Comparison of ENCODE assay signal across 15 cellular contexts in the genomic region with DNA sequence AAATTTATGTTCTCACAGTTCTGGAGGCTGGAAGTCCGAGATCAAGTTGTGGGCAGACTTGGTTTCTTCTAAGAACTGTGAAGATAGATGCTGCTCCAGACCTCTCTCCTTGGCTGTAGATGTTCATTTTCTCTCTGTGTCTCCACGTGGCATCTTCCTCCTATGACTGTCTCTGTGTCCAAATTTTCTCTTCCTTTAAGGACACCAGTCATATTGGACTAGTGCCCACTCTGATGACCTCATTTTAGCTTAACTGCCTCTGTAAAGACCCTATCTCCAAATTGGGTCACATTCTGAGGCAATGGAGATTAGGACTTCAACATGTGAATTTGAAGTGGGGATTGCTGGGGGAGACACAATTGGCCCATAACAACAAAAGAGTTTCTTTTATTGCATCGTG.
"Had no signal": no experiment of that assay in that cellular context is flagged by ENCODE, and none has a peak within 500 bp of the region (broad histone marks: within the 10 kb centered on the region; RNA-seq: fewer than 3 reads in every experiment).

No MANE protein-coding gene starts in this region.

- H3K4me1 ChIP-seq: pancreas had no signal

- H3K4me3 ChIP-seq: adrenal gland, gastrocnemius medialis, left ventricle myocardium inferior, pancreas, upper lobe of right lung had no signal

- H3K4me3 Mint-ChIP-seq: activated naive CD4-positive, alpha-beta T cell treated with anti-CD3 and anti-CD28 coated beads, Interleukin-2, amount 10 ng/mL, durations not matched to agents 7 days and 5 days; memory B cell; stimulated activated naive CD8-positive, alpha-beta T cell treated with anti-CD3 and anti-CD28 coated beads, Interleukin-15, Interleukin-2, amounts not matched to agents 100 ng/mL and 50 ng/mL, for 24 hours; T-helper 17 cell had no signal

- H3K9me3 ChIP-seq: adrenal gland, gastrocnemius medialis, left ventricle myocardium inferior, pancreas, upper lobe of right lung had no signal

- H3K36me3 Mint-ChIP-seq: activated naive CD4-positive, alpha-beta T cell treated with anti-CD3 and anti-CD28 coated beads, Interleukin-2, amount 10 ng/mL, durations not matched to agents 7 days and 5 days; memory B cell had no signal

- H3K27ac Mint-ChIP-seq: activated naive CD4-positive, alpha-beta T cell treated with anti-CD3 and anti-CD28 coated beads, Interleukin-2, amount 10 ng/mL, durations not matched to agents 7 days and 5 days; activated T-helper 2 cell treated with anti-CD3 and anti-CD28 coated beads, Interferon-gamma antibody, Interleukin-2, Interleukin-4, amounts not matched to agents 10 μg/mL and 5 μg/mL and 100 μg/mL, durations not matched to agents 14 hours and 24 hours and 36 hours; memory B cell; stimulated activated naive CD8-positive, alpha-beta T cell treated with anti-CD3 and anti-CD28 coated beads, Interleukin-15, Interleukin-2, amounts not matched to agents 100 ng/mL and 50 ng/mL, for 24 hours; T-helper 17 cell had no signal

- H3K27me3 ChIP-seq: pancreas had no signal

- H3K9me3 Mint-ChIP-seq: activated naive CD4-positive, alpha-beta T cell treated with anti-CD3 and anti-CD28 coated beads, Interleukin-2, amount 10 ng/mL, durations not matched to agents 7 days and 5 days; activated T-helper 2 cell treated with anti-CD3 and anti-CD28 coated beads, Interferon-gamma antibody, Interleukin-2, Interleukin-4, amounts not matched to agents 10 μg/mL and 5 μg/mL and 100 μg/mL, durations not matched to agents 14 hours and 24 hours and 36 hours; memory B cell; stimulated activated naive CD8-positive, alpha-beta T cell treated with anti-CD3 and anti-CD28 coated beads, Interleukin-15, Interleukin-2, amounts not matched to agents 100 ng/mL and 50 ng/mL, for 24 hours had no signal

- H3K36me3 ChIP-seq: adrenal gland, brain microvascular endothelial cell, gastrocnemius medialis, left ventricle myocardium inferior, pancreas, upper lobe of right lung had no signal

- ATAC-seq: activated CD4-positive, CD25-positive, alpha-beta regulatory T cell treated with anti-CD3 and anti-CD28 coated beads, Interleukin-2, amount 50 U/mL, for 24 hours; gastrocnemius medialis; T-helper 17 cell had no signal

- H3K27ac ChIP-seq: adrenal gland, brain microvascular endothelial cell, gastrocnemius medialis, left ventricle myocardium inferior, pancreas, upper lobe of right lung had no signal

- H3K4me1 Mint-ChIP-seq: activated naive CD4-positive, alpha-beta T cell treated with anti-CD3 and anti-CD28 coated beads, Interleukin-2, amount 10 ng/mL, durations not matched to agents 7 days and 5 days; memory B cell; T-helper 17 cell had no signal

- DNase-seq: activated naive CD4-positive, alpha-beta T cell treated with anti-CD3 and anti-CD28 coated beads, Interleukin-2, amount 10 ng/mL, durations not matched to agents 7 days and 5 days; adrenal gland; brain microvascular endothelial cell; gastrocnemius medialis; islet precursor cell; left ventricle myocardium inferior; pancreas; stimulated activated CD4-positive, alpha-beta T cell treated with anti-CD3 and anti-CD28 coated beads, Interleukin-15, amount 100 ng/mL, for 24 hours; stimulated activated CD4-positive, alpha-beta T cell treated with anti-CD3 and anti-CD28 coated beads, Interleukin-4, amount 100 ng/mL, for 24 hours; T-helper 17 cell; upper lobe of right lung had no signal
